19 cellular contexts compared by ENCODE assay signal in genomic region chr9:69577123-69577522, GRCh38.
"Had no signal": no experiment of that assay in that cellular context is flagged by ENCODE, and none has a peak within 500 bp of the region (broad histone marks: within the 10 kb centered on the region; RNA-seq: fewer than 3 reads in every experiment).

No MANE protein-coding gene starts in this region.

- DNase-seq: cortex of kidney; dorsolateral prefrontal cortex; effector CD8-positive, alpha-beta T cell; gastrocnemius medialis; immature natural killer cell; mesendoderm; naive thymus-derived CD4-positive, alpha-beta T cell; nephron progenitor cell; psoas muscle; sigmoid colon; small intestine; stimulated activated CD4-positive, alpha-beta T cell treated with anti-CD3 and anti-CD28 coated beads, Interleukin-12 subunit alpha, Interleukin-12 subunit beta, amount 100 ng/mL, for 4 hours; stimulated activated naive CD4-positive, alpha-beta T cell; stomach; substantia nigra; transverse colon had no signal

- H3K27ac ChIP-seq: gastrocnemius medialis, psoas muscle, right atrium auricular region, sigmoid colon, stomach, thoracic aorta, transverse colon had no signal

- H3K9me3 ChIP-seq: gastrocnemius medialis, psoas muscle, right atrium auricular region, sigmoid colon, stomach, thoracic aorta, transverse colon had no signal

- H3K36me3 ChIP-seq: gastrocnemius medialis, right atrium auricular region, sigmoid colon, stomach, thoracic aorta, transverse colon had no signal

- H3K4me3 ChIP-seq: dorsolateral prefrontal cortex, gastrocnemius medialis, psoas muscle, right atrium auricular region, sigmoid colon, stomach, thoracic aorta, transverse colon had no signal

- H3K27me3 ChIP-seq: dorsolateral prefrontal cortex, gastrocnemius medialis, right atrium auricular region, sigmoid colon, stomach, transverse colon had no signal

- ATAC-seq: esophagus mucosa; gastrocnemius medialis; naive thymus-derived CD4-positive, alpha-beta T cell; psoas muscle had no signal

- H3K4me1 ChIP-seq: gastrocnemius medialis, psoas muscle, sigmoid colon had no signal
